9 cellular contexts compared by ENCODE assay signal in genomic region chr13:50512602-50513527, GRCh38.
DNase-seq lines count a peak whose midpoint lies in the region; ATAC-seq and TF ChIP-seq lines count a peak whose summit lies in the region.
"Had no signal": no experiment of that assay in that cellular context is flagged by ENCODE, and none has a peak within 500 bp of the region (broad histone marks: within the 10 kb centered on the region; RNA-seq: fewer than 3 reads in every experiment).

No MANE protein-coding gene starts in this region.

- CTCF ChIA-PET in activated CD8-positive, alpha-beta T cell treated with anti-CD3 and anti-CD28 coated beads for 36 hours (lab: Charles Lee), result interaction anchor here (0.8 to 1.4 kb wide), 3 partner anchors 67 to 536 kb away, joined by 3 read pairs; no protein-coding TSS in a partner anchor

- peak; percentile 92 for ATAC-seq in GM21529 (IDR thresholded peaks at IDR 0.05; ENCODE audit: unreplicated experiment)
- peak; percentile 79 for ATAC-seq in activated CD8-positive, alpha-beta T cell treated with anti-CD3 and anti-CD28 coated beads for 36 hours

- POLR2A ChIA-PET in activated CD8-positive, alpha-beta T cell treated with anti-CD3 and anti-CD28 coated beads for 36 hours (lab: Charles Lee), result interaction anchor here (0.6 to 1.1 kb wide), 4 partner anchors 21 to 431 kb away, joined by 3 to 4 read pairs (median 4); no protein-coding TSS in a partner anchor

- H3K4me1 ChIP-seq in fibroblast of lung (ENCODE audit: control insufficient read depth, extremely low read depth, insufficient read depth, low read length), result no peaks in the 10 kb centered on the region
- peaks cover 13% of the 10 kb centered on the region in 2 experiments for H3K4me1 ChIP-seq in neutrophil (ENCODE audit: control insufficient read depth in 1 of 2, insufficient read depth in 1 of 2, low read depth in 1 of 2, low read length in 1 of 2)
- peaks cover 0 to 6% of the 10 kb centered on the region in 2 donors for H3K4me1 ChIP-seq in uterus

- H3K36me3 ChIP-seq in fibroblast of lung (ENCODE audit: control insufficient read depth, insufficient read depth, low read length) (no peaks in the 10 kb centered on the region), neutrophil (no peaks in the 10 kb centered on the region), uterus (no peaks in the 10 kb centered on the region)

- H3K4me3 ChIP-seq in fibroblast of lung (replicated peaks in 1 of 4; ENCODE audit: control extremely low read depth in 1 of 4, insufficient read depth in 1 of 4, low read depth in 3 of 4, low read length in 4 of 4), result peak overlapping the region; percentile 37 to 45 (median 38)
- H3K4me3 ChIP-seq in neutrophil (ENCODE audit: low read depth in 1 of 2, low read length in 1 of 2), result peak overlapping the region; percentile 45 to 50
- peak overlapping the region; percentile 3 to 28 for H3K4me3 ChIP-seq in uterus

- no peaks in the 10 kb centered on the region for H3K79me2 ChIP-seq in fibroblast of lung (ENCODE audit: control insufficient read depth, insufficient read depth, low read length)

- H3K27ac Mint-ChIP-seq in activated CD8-positive, alpha-beta T cell treated with anti-CD3 and anti-CD28 coated beads for 36 hours, result no peak overlapping the region
- H3K27ac Mint-ChIP-seq: brain had no signal

- H3K4me2 ChIP-seq in fibroblast of lung (ENCODE audit: extremely low read depth, insufficient read depth, low read length), result peak overlapping the region; percentile 92

- H3K27ac ChIP-seq in fibroblast of lung (ENCODE audit: insufficient read depth, low read length), result peak overlapping the region; percentile 55
- H3K27ac ChIP-seq in neutrophil, result peak overlapping the region; percentile 50
- peak overlapping the region; percentile 78 to 90 for H3K27ac ChIP-seq in uterus

- no peak overlapping the region for H3K4me3 Mint-ChIP-seq in activated CD8-positive, alpha-beta T cell treated with anti-CD3 and anti-CD28 coated beads for 36 hours
- H3K4me3 Mint-ChIP-seq: brain had no signal

- no peak for TF ChIP-seq CTCF in activated CD8-positive, alpha-beta T cell treated with anti-CD3 and anti-CD28 coated beads for 36 hours (IDR thresholded peaks at IDR 0.05)
- TF ChIP-seq CTCF in fibroblast of lung (conservative IDR thresholded peaks at IDR 0.05 in 1 of 2, IDR thresholded peaks at IDR 0.05 in 1 of 2; ENCODE audit: low read depth in 1 of 2, low read length in 2 of 2), result peak in 1 of 2 donors; percentile 13
- TF ChIP-seq CTCF in neutrophil (IDR thresholded peaks at IDR 0.05), result no peak
- TF ChIP-seq CTCF in uterus (IDR thresholded peaks at IDR 0.05), result peak in 2 of 4 experiments; percentile 2 to 8

- H2AFZ ChIP-seq in fibroblast of lung (ENCODE audit: low read length), result peak overlapping the region; percentile 91

- no peaks in the 10 kb centered on the region for H3K4me1 Mint-ChIP-seq in activated CD8-positive, alpha-beta T cell treated with anti-CD3 and anti-CD28 coated beads for 36 hours (ENCODE audit: low read depth)

- no peaks in the 10 kb centered on the region for H3K36me3 Mint-ChIP-seq in activated CD8-positive, alpha-beta T cell treated with anti-CD3 and anti-CD28 coated beads for 36 hours (ENCODE audit: low read depth)

- no peaks in the 10 kb centered on the region for H3K27me3 ChIP-seq in fibroblast of lung (ENCODE audit: control insufficient read depth, insufficient read depth, low read length)
- H3K27me3 ChIP-seq in neutrophil, result no peaks in the 10 kb centered on the region
- no peaks in the 10 kb centered on the region for H3K27me3 ChIP-seq in uterus

- no peaks in the 10 kb centered on the region for H3K27me3 Mint-ChIP-seq in activated CD8-positive, alpha-beta T cell treated with anti-CD3 and anti-CD28 coated beads for 36 hours

- intact Hi-C loops in activated CD8-positive, alpha-beta T cell treated with anti-CD3 and anti-CD28 coated beads for 36 hours (cut with micrococcal nuclease), result no loop called here
- intact Hi-C loops in uterus (cut with DNase I; ENCODE audit: low total_unique reads), result no loop called here

- H3K9me3 Mint-ChIP-seq in activated CD8-positive, alpha-beta T cell treated with anti-CD3 and anti-CD28 coated beads for 36 hours, result no peaks in the 10 kb centered on the region

- DNase-seq in GM03348 (ENCODE audit: low spot score) (peak; percentile 68), LHCN-M2 (ENCODE audit: low read depth) (peak; percentile 52), fibroblast of lung (ENCODE audit: low read depth in 2 of 2) (peak; percentile 70 to 72), uterus (peak; percentile 54 to 61), GF-D8 (lab: John Stamatoyannopoulos, UW) (no peak)
- DNase-seq in activated CD8-positive, alpha-beta T cell treated with anti-CD3 and anti-CD28 coated beads for 36 hours, result peak; percentile 67

- H4K20me1 ChIP-seq in fibroblast of lung (ENCODE audit: control insufficient read depth, extremely low read depth, insufficient read depth, low read length), result no peaks in the 10 kb centered on the region

- peak overlapping the region; percentile 47 for H3K9ac ChIP-seq in fibroblast of lung (ENCODE audit: insufficient read depth, low read length)

- H3K9me3 ChIP-seq in fibroblast of lung (ENCODE audit: control insufficient read depth, insufficient read depth, low read depth, low read length) (no peaks in the 10 kb centered on the region), neutrophil (no peaks in the 10 kb centered on the region), uterus (no peaks in the 10 kb centered on the region)

- no peak for TF ChIP-seq POLR2A in uterus (IDR thresholded peaks at IDR 0.05)
